In genomic region chr16:67019171-67019570, GRCh38 we compare ENCODE assay signal across 2 cellular contexts.
TF ChIP-seq lines count a peak whose summit lies in the region.

No MANE protein-coding gene starts in this region.

TF ChIP-seq in IMR-90, 13 proteins besides CTCF, POLR2A, EP300 and RAD21:
- TF ChIP-seq MAFK (IDR thresholded peaks at IDR 0.05; ENCODE audit: low read depth, low read length), result no peak

TF ChIP-seq in HepG2, 621 proteins besides CTCF, POLR2A, EP300 and RAD21:
- TF ChIP-seq ZNF256 (CRISPR knock-in tag; conservative IDR thresholded peaks at IDR 0.05) (no peak), TEAD3 (CRISPR knock-in tag; optimal IDR thresholded peaks at IDR 0.05; ENCODE audit: borderline replicate concordance) (peak; percentile 6), RFX1 (IDR thresholded peaks at IDR 0.05) (no peak), ZNF703 (CRISPR knock-in tag; IDR thresholded peaks at IDR 0.05; ENCODE audit: borderline replicate concordance) (no peak)
- TF ChIP-seq, protein P1, sequence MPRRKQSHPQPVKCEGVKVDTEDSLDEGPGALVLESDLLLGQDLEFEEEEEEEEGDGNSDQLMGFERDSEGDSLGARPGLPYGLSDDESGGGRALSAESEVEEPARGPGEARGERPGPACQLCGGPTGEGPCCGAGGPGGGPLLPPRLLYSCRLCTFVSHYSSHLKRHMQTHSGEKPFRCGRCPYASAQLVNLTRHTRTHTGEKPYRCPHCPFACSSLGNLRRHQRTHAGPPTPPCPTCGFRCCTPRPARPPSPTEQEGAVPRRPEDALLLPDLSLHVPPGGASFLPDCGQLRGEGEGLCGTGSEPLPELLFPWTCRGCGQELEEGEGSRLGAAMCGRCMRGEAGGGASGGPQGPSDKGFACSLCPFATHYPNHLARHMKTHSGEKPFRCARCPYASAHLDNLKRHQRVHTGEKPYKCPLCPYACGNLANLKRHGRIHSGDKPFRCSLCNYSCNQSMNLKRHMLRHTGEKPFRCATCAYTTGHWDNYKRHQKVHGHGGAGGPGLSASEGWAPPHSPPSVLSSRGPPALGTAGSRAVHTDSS (CRISPR knock-in tag; conservative IDR thresholded peaks at IDR 0.05), result no peak
